13 cellular contexts compared by ENCODE assay signal in genomic region chr16:72013888-72014538, GRCh38. TPM values are rescaled to one million over a fixed set of nuclear protein-coding genes. Genes with fewer than 3 reads are reported as not detected.
DNase-seq lines count a peak whose midpoint lies in the region; ATAC-seq, FAIRE-seq and TF ChIP-seq lines count a peak whose summit lies in the region.
"Had no signal": no experiment of that assay in that cellular context is flagged by ENCODE, and none has a peak within 500 bp of the region (broad histone marks: within the 10 kb centered on the region; RNA-seq: fewer than 3 reads in every experiment).

No MANE protein-coding gene starts in this region.

- no peak overlapping the region for H3K4me3 Mint-ChIP-seq in activated CD8-positive, alpha-beta T cell treated with anti-CD3 and anti-CD28 coated beads for 36 hours
- no peak overlapping the region for H3K4me3 Mint-ChIP-seq in activated CD8-positive, alpha-beta T cell treated with anti-CD3 and anti-CD28 coated beads, Interleukin-2, amount 10 ng/mL, durations not matched to agents 7 days and 5 days
- H3K4me3 Mint-ChIP-seq: activated naive CD4-positive, alpha-beta T cell treated with anti-CD3 and anti-CD28 coated beads for 36 hours; H9 had no signal

- TF ChIP-seq EP300 in GM12878 (IDR thresholded peaks at IDR 0.05; ENCODE audit: borderline replicate concordance in 1 of 2, control insufficient read depth in 1 of 2, low read depth in 2 of 2, low read length in 2 of 2): no peak

- RAD21 ChIA-PET in GM12878 (lab: Charles Lee; ENCODE audit: unreplicated experiment): no interaction called here

- H3K9me3 Mint-ChIP-seq in activated CD8-positive, alpha-beta T cell treated with anti-CD3 and anti-CD28 coated beads for 36 hours: no peaks in the 10 kb centered on the region
- H3K9me3 Mint-ChIP-seq in activated CD8-positive, alpha-beta T cell treated with anti-CD3 and anti-CD28 coated beads, Interleukin-2, amount 10 ng/mL, durations not matched to agents 7 days and 5 days (ENCODE audit: insufficient read depth): no peaks in the 10 kb centered on the region
- H3K9me3 Mint-ChIP-seq: activated naive CD4-positive, alpha-beta T cell treated with anti-CD3 and anti-CD28 coated beads for 36 hours; H9 had no signal

- H3K27me3 ChIP-seq in GM12878 (replicated peaks in 1 of 2; ENCODE audit: control insufficient read depth in 2 of 2, insufficient read depth in 2 of 2, low read length in 1 of 2): no peaks in the 10 kb centered on the region
- no peaks in the 10 kb centered on the region for H3K27me3 ChIP-seq in right lobe of liver
- no peaks in the 10 kb centered on the region for H3K27me3 ChIP-seq in subcutaneous abdominal adipose tissue (ENCODE audit: control insufficient read depth in 5 of 5, insufficient read depth in 4 of 5, low read length in 5 of 5)

- no peak for TF ChIP-seq CTCF in activated CD8-positive, alpha-beta T cell treated with anti-CD3 and anti-CD28 coated beads for 36 hours (IDR thresholded peaks at IDR 0.05)
- no peak for TF ChIP-seq CTCF in GM12878 (IDR thresholded peaks at IDR 0.05 in 2 of 3, conservative IDR thresholded peaks at IDR 0.05 in 1 of 3; ENCODE audit: control insufficient read depth in 2 of 3, extremely low read depth in 1 of 3, insufficient read depth in 1 of 3, low read depth in 3 of 3, low read length in 3 of 3)
- TF ChIP-seq CTCF in right lobe of liver (IDR thresholded peaks at IDR 0.05): no peak

- TF ChIP-seq POLR2A in GM12878 (IDR thresholded peaks at IDR 0.05; ENCODE audit: low read depth, low read length) (no peak), right lobe of liver (IDR thresholded peaks at IDR 0.05) (peak; percentile 66)

- no peak for TF ChIP-seq RAD21 in GM12878 (IDR thresholded peaks at IDR 0.05; ENCODE audit: insufficient read depth, low read depth, low read length)

- BruUV-seq in GM12878 (replicated peaks; lab: Mats Ljungman, UMichigan): no TSS peak

- H2AFZ ChIP-seq in GM12878 (ENCODE audit: control insufficient read depth, low read depth, low read length): no peak overlapping the region

- H3K79me2 ChIP-seq in GM12878 (ENCODE audit: control insufficient read depth, insufficient read depth, low read length): no peaks in the 10 kb centered on the region; the same call in 1 of the 2 replicates

- no peak overlapping the region for H3K9ac ChIP-seq in GM12878 (ENCODE audit: control insufficient read depth, insufficient read depth, low read length)
- H3K9ac ChIP-seq in subcutaneous abdominal adipose tissue (ENCODE audit: low read length in 5 of 5): peak overlapping the region in 4 of 5 donors; percentile 2 to 56 (median 42)

- SMC1A ChIA-PET in GM12878 (lab: Charles Lee; ENCODE audit: uncharacterized antibody, unreplicated experiment): interaction anchor here (0.8 kb wide), 1 partner anchor 53 kb away, joined by 3 read pairs; no protein-coding TSS in a partner anchor

- ATAC-seq in activated CD8-positive, alpha-beta T cell treated with anti-CD3 and anti-CD28 coated beads for 36 hours: no peak
- no peak for ATAC-seq in activated CD8-positive, alpha-beta T cell treated with anti-CD3 and anti-CD28 coated beads, Interleukin-2, amount 10 ng/mL, durations not matched to agents 7 days and 5 days
- ATAC-seq in GM12878 (peak; percentile 13; the same call in 2 of the 3 replicates), right lobe of liver (peak; percentile 22 to 27 (median 22))

- peak; percentile 22 for DNase-seq in activated CD8-positive, alpha-beta T cell treated with anti-CD3 and anti-CD28 coated beads for 36 hours
- no peak for DNase-seq in activated CD8-positive, alpha-beta T cell treated with anti-CD3 and anti-CD28 coated beads, Interleukin-2, amount 10 ng/mL, durations not matched to agents 7 days and 5 days
- no peak for DNase-seq in GM12878 (ENCODE audit: low read depth, low spot score)
- DNase-seq in right lobe of liver: peak in 2 of 3 donors; percentile 61 to 69
- DNase-seq in mucosa of gallbladder (ENCODE audit: low spot score): no peak
- no peak for DNase-seq in DMS79 (lab: John Stamatoyannopoulos, UW)
- no peak for DNase-seq in NOMO-1 treated with DMSO at 0.1 percent for 48 hours (lab: John Stamatoyannopoulos, UW; ENCODE audit: unreplicated experiment)
- DNase-seq: activated naive CD4-positive, alpha-beta T cell treated with anti-CD3 and anti-CD28 coated beads for 36 hours; H9; NCI-H1105 treated with DMSO at 0.1 percent for 48 hours had no signal

- H3K9me3 ChIP-seq in GM12878 (replicated peaks; ENCODE audit: control insufficient read depth, insufficient read depth, low read length) (no peaks in the 10 kb centered on the region), right lobe of liver (no peaks in the 10 kb centered on the region), subcutaneous abdominal adipose tissue (ENCODE audit: control insufficient read depth in 5 of 5, low read length in 5 of 5) (no peaks in the 10 kb centered on the region)

- peaks cover 48% of the 10 kb centered on the region for H3K4me1 Mint-ChIP-seq in activated CD8-positive, alpha-beta T cell treated with anti-CD3 and anti-CD28 coated beads for 36 hours (ENCODE audit: low read depth)
- H3K4me1 Mint-ChIP-seq in activated CD8-positive, alpha-beta T cell treated with anti-CD3 and anti-CD28 coated beads, Interleukin-2, amount 10 ng/mL, durations not matched to agents 7 days and 5 days (ENCODE audit: low read depth): peaks cover 31% of the 10 kb centered on the region

- no peaks in the 10 kb centered on the region for H3K27me3 Mint-ChIP-seq in activated CD8-positive, alpha-beta T cell treated with anti-CD3 and anti-CD28 coated beads for 36 hours
- no peaks in the 10 kb centered on the region for H3K27me3 Mint-ChIP-seq in activated CD8-positive, alpha-beta T cell treated with anti-CD3 and anti-CD28 coated beads, Interleukin-2, amount 10 ng/mL, durations not matched to agents 7 days and 5 days (ENCODE audit: low read depth)

- in situ Hi-C loops in GM12878 (cut with MboI): no loop called here

- CTCF ChIA-PET in activated CD8-positive, alpha-beta T cell treated with anti-CD3 and anti-CD28 coated beads for 36 hours (lab: Charles Lee): interaction anchor here (0.9 kb wide), 1 partner anchor 12 kb away, joined by 3 read pairs; no protein-coding TSS in a partner anchor
- CTCF ChIA-PET in activated CD8-positive, alpha-beta T cell treated with anti-CD3 and anti-CD28 coated beads, Interleukin-2, amount 10 ng/mL, durations not matched to agents 7 days and 5 days (lab: Charles Lee): no interaction called here
- CTCF ChIA-PET in GM12878 (lab: Yijun Ruan, JAX): interaction anchor here (0.9 to 2.2 kb wide), 3 partner anchors 81 to 403 kb away, joined by 3 to 5 read pairs (median 4); no protein-coding TSS in a partner anchor

- H3K4me2 ChIP-seq in GM12878 (ENCODE audit: control insufficient read depth, insufficient read depth): no peak overlapping the region

- peaks cover 40% of the 10 kb centered on the region for H3K36me3 Mint-ChIP-seq in activated CD8-positive, alpha-beta T cell treated with anti-CD3 and anti-CD28 coated beads for 36 hours (ENCODE audit: low read depth)
- H3K36me3 Mint-ChIP-seq in activated CD8-positive, alpha-beta T cell treated with anti-CD3 and anti-CD28 coated beads, Interleukin-2, amount 10 ng/mL, durations not matched to agents 7 days and 5 days (ENCODE audit: low read depth): peaks cover 14% of the 10 kb centered on the region

- POLR2A ChIA-PET in activated CD8-positive, alpha-beta T cell treated with anti-CD3 and anti-CD28 coated beads for 36 hours (lab: Charles Lee): interaction anchor here (1.2 kb wide), 1 partner anchor 81 kb away, joined by 3 read pairs; no protein-coding TSS in a partner anchor
- POLR2A ChIA-PET in activated CD8-positive, alpha-beta T cell treated with anti-CD3 and anti-CD28 coated beads, Interleukin-2, amount 10 ng/mL, durations not matched to agents 7 days and 5 days (lab: Charles Lee): no interaction called here
- POLR2A ChIA-PET in GM12878 (lab: Charles Lee): interaction anchor here (0.5 to 0.6 kb wide), 2 partner anchors 96 to 183 kb away, joined by 3 to 6 read pairs; no protein-coding TSS in a partner anchor

- peak overlapping the region; percentile 89 for H3K27ac Mint-ChIP-seq in activated CD8-positive, alpha-beta T cell treated with anti-CD3 and anti-CD28 coated beads for 36 hours
- no peak overlapping the region for H3K27ac Mint-ChIP-seq in activated CD8-positive, alpha-beta T cell treated with anti-CD3 and anti-CD28 coated beads, Interleukin-2, amount 10 ng/mL, durations not matched to agents 7 days and 5 days
- H3K27ac Mint-ChIP-seq: activated naive CD4-positive, alpha-beta T cell treated with anti-CD3 and anti-CD28 coated beads for 36 hours; H9 had no signal

- H3K27ac ChIP-seq in GM12878 (ENCODE audit: control insufficient read depth, insufficient read depth) (no peak overlapping the region), right lobe of liver (peak overlapping the region; percentile 82 to 90 (median 89)), subcutaneous abdominal adipose tissue (ENCODE audit: low read depth, low read length) (peak overlapping the region; percentile 37)

- H3K4me3 ChIP-seq in GM12878: no peak overlapping the region
- peak overlapping the region; percentile 38 to 64 (median 64) for H3K4me3 ChIP-seq in right lobe of liver
- peak overlapping the region in 3 of 5 donors; percentile 4 to 25 (median 6) for H3K4me3 ChIP-seq in subcutaneous abdominal adipose tissue (ENCODE audit: low read depth in 1 of 5, low read length in 5 of 5)

- intact Hi-C loops in activated CD8-positive, alpha-beta T cell treated with anti-CD3 and anti-CD28 coated beads for 36 hours (cut with micrococcal nuclease): no loop called here
- intact Hi-C loops in GM12878 (cut with micrococcal nuclease; ENCODE audit: unreplicated experiment) (no loop called here), right lobe of liver (cut with DNase I) (no loop called here)

- H3K36me3 ChIP-seq in GM12878 (ENCODE audit: control insufficient read depth in 2 of 2, insufficient read depth in 2 of 2, low read length in 1 of 2) (peaks cover 3 to 8% of the 10 kb centered on the region in 2 experiments), right lobe of liver (peaks cover 0 to 2% (median 0%) of the 10 kb centered on the region in 4 donors), subcutaneous abdominal adipose tissue (ENCODE audit: control insufficient read depth in 5 of 5, insufficient read depth in 5 of 5, low read length in 5 of 5) (peaks cover 0 to 20% (median 5%) of the 10 kb centered on the region in 5 donors)

- 52% methylated on average over 13 of the region's 13 CpGs for WGBS in GM12878 (ENCODE audit: insufficient coverage, insufficient replicate concordance, low lambda C conversion rate, missing lambda C conversion rate)
- WGBS in right lobe of liver (ENCODE audit: insufficient coverage, low coverage, low lambda C conversion rate, missing lambda C conversion rate): 14% methylated on average over 10 of the region's 13 CpGs

- no peaks in the 10 kb centered on the region for H4K20me1 ChIP-seq in GM12878 (ENCODE audit: control insufficient read depth, insufficient read depth)

- no peak for FAIRE-seq in GM12878 (lab: Jason Lieb, UNC)
- FAIRE-seq: TTC549 had no signal

- H3K4me1 ChIP-seq in GM12878 (ENCODE audit: control insufficient read depth, insufficient read depth, low read length) (0 out of 2 replicates have a peak, but pooled peaks cover 4% of the 10 kb centered on the region), right lobe of liver (peaks cover 0 to 50% (median 11%) of the 10 kb centered on the region in 4 donors), subcutaneous abdominal adipose tissue (ENCODE audit: control insufficient read depth in 5 of 5, insufficient read depth in 5 of 5, low read length in 5 of 5) (peaks cover 10 to 37% (median 30%) of the 10 kb centered on the region in 5 donors)

RNA-seq across cellular contexts. Expression of gene DHODH, which starts 5.5 kb away (rescaled TPM):
- 10 to 100 TPM; 26.5 to 26.8 TPM for total RNA-seq in activated CD8-positive, alpha-beta T cell treated with anti-CD3 and anti-CD28 coated beads for 36 hours
- total RNA-seq in activated CD8-positive, alpha-beta T cell treated with anti-CD3 and anti-CD28 coated beads, Interleukin-2, amount 10 ng/mL, durations not matched to agents 7 days and 5 days: 10 to 100 TPM; 14.7 to 18.3 TPM
- total RNA-seq in GM12878 (2013; cell fraction: nucleolus; rRNA removed): 14.0 and 18.4 TPM in 2 replicates
- total RNA-seq in GM12878 (2014; rRNA removed) (10.7 and 12.5 TPM in 2 replicates), GM12878 (2014; rRNA removed; fragmentation: Illumina TruSeq; extraction: Trizol) (10.2 and 10.5 TPM in 2 replicates), GM12878 (2021) (14.3 and 18.9 TPM in 2 replicates), right lobe of liver (100 to 1,000 TPM in 1 of 6 experiments, 10 to 100 TPM in 5; 26.7 to 108 (median 74.6) TPM), mucosa of gallbladder (5.8 TPM)
- 5.7 TPM for polyA plus RNA-seq in GM12878 (2011; ENCODE audit: low read depth)
- polyA plus RNA-seq in GM12878 (2011; rRNA removed) (13.7 and 14.6 TPM in 2 replicates), GM12878 (2014; fragmentation: Illumina TruSeq; extraction: Trizol) (10.7 and 13.5 TPM in 2 replicates), GM12878 (2014; fragmentation: Nextera tagmentation; extraction: Ambion mirVana) (1 to 10 TPM; 3.4 to 4.1 TPM), GM12878 (2014; rRNA removed) (12.5 and 12.9 TPM in 2 replicates), GM12878 (2016; fragmentation: Nextera tagmentation; extraction: Ambion mirVana) (10 to 100 TPM; 20.8 to 23.3 TPM)
- polyA plus RNA-seq in GM12878 (2011; cell fraction: cytosol; rRNA removed): 13.1 and 15.5 TPM in 2 replicates
- 10.3 and 11.2 TPM in 2 replicates for polyA plus RNA-seq in GM12878 (2011; cell fraction: nucleus; rRNA removed)
- 6.2 and 6.9 TPM in 2 replicates for polyA plus RNA-seq in GM12878 (2012)
- polyA minus RNA-seq in GM12878 (2011; rRNA and poly(A)+ RNA removed): 6.9 and 11.4 TPM in 2 replicates
- polyA minus RNA-seq in GM12878 (2011; cell fraction: cytosol; rRNA and poly(A)+ RNA removed): 4.0 and 6.4 TPM in 2 replicates
- 7.0 and 15.0 TPM in 2 replicates for polyA minus RNA-seq in GM12878 (2011; cell fraction: nucleus; rRNA and poly(A)+ RNA removed)

RNA-seq across cellular contexts. Expression of gene PKD1L3, which starts 13.8 kb away (rescaled TPM):
- total RNA-seq in activated CD8-positive, alpha-beta T cell treated with anti-CD3 and anti-CD28 coated beads for 36 hours: under 1 TPM; 0.16 to 0.34 TPM
- total RNA-seq in activated CD8-positive, alpha-beta T cell treated with anti-CD3 and anti-CD28 coated beads, Interleukin-2, amount 10 ng/mL, durations not matched to agents 7 days and 5 days: under 1 TPM; 0.78 to 0.79 TPM
- total RNA-seq in GM12878 (2013; cell fraction: nucleolus; rRNA removed): 0.07 TPM in 1 of 2 replicates, not detected in the other
- total RNA-seq in GM12878 (2014; rRNA removed): not detected in 2 replicates
- 0.04 TPM in 1 of 2 replicates, not detected in the other for total RNA-seq in GM12878 (2014; rRNA removed; fragmentation: Illumina TruSeq; extraction: Trizol)
- not detected in 2 replicates for total RNA-seq in GM12878 (2021)
- polyA plus RNA-seq in GM12878 (2011; ENCODE audit: low read depth): not detected
- polyA plus RNA-seq in GM12878 (2011; rRNA removed): not detected in 2 replicates
- not detected in 2 replicates for polyA plus RNA-seq in GM12878 (2011; cell fraction: cytosol; rRNA removed)
- not detected in 2 replicates for polyA plus RNA-seq in GM12878 (2011; cell fraction: nucleus; rRNA removed)
- polyA plus RNA-seq in GM12878 (2012): not detected in 2 replicates
- polyA plus RNA-seq in GM12878 (2014; fragmentation: Illumina TruSeq; extraction: Trizol): 0.03 TPM in 1 of 2 replicates, not detected in the other
- not detected for polyA plus RNA-seq in GM12878 (2014; fragmentation: Nextera tagmentation; extraction: Ambion mirVana)
- polyA plus RNA-seq in GM12878 (2014; rRNA removed): not detected in 2 replicates
- under 1 TPM in 1 of 2 experiments, not detected in 1; 0.04 TPM for polyA plus RNA-seq in GM12878 (2016; fragmentation: Nextera tagmentation; extraction: Ambion mirVana)
- polyA minus RNA-seq in GM12878 (2011; rRNA and poly(A)+ RNA removed): not detected in 2 replicates
- polyA minus RNA-seq in GM12878 (2011; cell fraction: cytosol; rRNA and poly(A)+ RNA removed): not detected in 2 replicates
- polyA minus RNA-seq in GM12878 (2011; cell fraction: nucleus; rRNA and poly(A)+ RNA removed): not detected in 2 replicates
- 1 to 10 TPM in 2 of 6 experiments, under 1 TPM in 4; 0.60 to 2.0 (median 0.83) TPM for total RNA-seq in right lobe of liver
- total RNA-seq in mucosa of gallbladder: 0.17 TPM
- total RNA-seq: activated naive CD4-positive, alpha-beta T cell treated with anti-CD3 and anti-CD28 coated beads for 36 hours; H9; pulmonary artery endothelial cell had no signal

RNA-seq across cellular contexts. Expression of gene HP, which starts 40.3 kb away (rescaled TPM):
- not detected for total RNA-seq in activated CD8-positive, alpha-beta T cell treated with anti-CD3 and anti-CD28 coated beads for 36 hours
- total RNA-seq in activated CD8-positive, alpha-beta T cell treated with anti-CD3 and anti-CD28 coated beads, Interleukin-2, amount 10 ng/mL, durations not matched to agents 7 days and 5 days: not detected
- total RNA-seq in GM12878 (2013; cell fraction: nucleolus; rRNA removed): not detected in 2 replicates
- total RNA-seq in GM12878 (2014; rRNA removed) (not detected in 2 replicates), GM12878 (2014; rRNA removed; fragmentation: Illumina TruSeq; extraction: Trizol) (not detected in 2 replicates), GM12878 (2021) (8.7 and 10.8 TPM in 2 replicates), right lobe of liver (over 10,000 TPM; 42,048 to 58,242 (median 47,923) TPM), mucosa of gallbladder (27.5 TPM)
- not detected for polyA plus RNA-seq in GM12878 (2011; ENCODE audit: low read depth)
- polyA plus RNA-seq in GM12878 (2011; rRNA removed) (not detected in 2 replicates), GM12878 (2014; fragmentation: Illumina TruSeq; extraction: Trizol) (not detected in 2 replicates), GM12878 (2014; fragmentation: Nextera tagmentation; extraction: Ambion mirVana) (not detected), GM12878 (2014; rRNA removed) (0.03 TPM in 1 of 2 replicates, not detected in the other), GM12878 (2016; fragmentation: Nextera tagmentation; extraction: Ambion mirVana) (not detected)
- polyA plus RNA-seq in GM12878 (2011; cell fraction: cytosol; rRNA removed): not detected in 2 replicates
- polyA plus RNA-seq in GM12878 (2011; cell fraction: nucleus; rRNA removed): not detected in 2 replicates
- polyA plus RNA-seq in GM12878 (2012): 0.14 TPM in 1 of 2 replicates, not detected in the other
- polyA minus RNA-seq in GM12878 (2011; rRNA and poly(A)+ RNA removed): not detected in 2 replicates
- not detected in 2 replicates for polyA minus RNA-seq in GM12878 (2011; cell fraction: cytosol; rRNA and poly(A)+ RNA removed)
- not detected in 2 replicates for polyA minus RNA-seq in GM12878 (2011; cell fraction: nucleus; rRNA and poly(A)+ RNA removed)
- total RNA-seq: activated naive CD4-positive, alpha-beta T cell treated with anti-CD3 and anti-CD28 coated beads for 36 hours; H9; pulmonary artery endothelial cell had no signal

RNA-seq across cellular contexts. Expression of gene HPR, which starts 49.0 kb away (rescaled TPM):
- total RNA-seq in activated CD8-positive, alpha-beta T cell treated with anti-CD3 and anti-CD28 coated beads for 36 hours: not detected
- not detected for total RNA-seq in activated CD8-positive, alpha-beta T cell treated with anti-CD3 and anti-CD28 coated beads, Interleukin-2, amount 10 ng/mL, durations not matched to agents 7 days and 5 days
- not detected in 2 replicates for total RNA-seq in GM12878 (2013; cell fraction: nucleolus; rRNA removed)
- total RNA-seq in GM12878 (2014; rRNA removed) (not detected in 2 replicates), GM12878 (2014; rRNA removed; fragmentation: Illumina TruSeq; extraction: Trizol) (not detected in 2 replicates), GM12878 (2021) (not detected in 2 replicates), right lobe of liver (100 to 1,000 TPM; 115 to 337 (median 142) TPM), mucosa of gallbladder (0.43 TPM)
- not detected for polyA plus RNA-seq in GM12878 (2011; ENCODE audit: low read depth)
- polyA plus RNA-seq in GM12878 (2011; rRNA removed) (not detected in 2 replicates), GM12878 (2014; fragmentation: Illumina TruSeq; extraction: Trizol) (not detected in 2 replicates), GM12878 (2014; fragmentation: Nextera tagmentation; extraction: Ambion mirVana) (not detected), GM12878 (2014; rRNA removed) (not detected in 2 replicates), GM12878 (2016; fragmentation: Nextera tagmentation; extraction: Ambion mirVana) (under 1 TPM in 1 of 2 experiments, not detected in 1; 0.15 TPM)
- not detected in 2 replicates for polyA plus RNA-seq in GM12878 (2011; cell fraction: cytosol; rRNA removed)
- not detected in 2 replicates for polyA plus RNA-seq in GM12878 (2011; cell fraction: nucleus; rRNA removed)
- not detected in 2 replicates for polyA plus RNA-seq in GM12878 (2012)
- polyA minus RNA-seq in GM12878 (2011; rRNA and poly(A)+ RNA removed): not detected in 2 replicates
- not detected in 2 replicates for polyA minus RNA-seq in GM12878 (2011; cell fraction: cytosol; rRNA and poly(A)+ RNA removed)
- polyA minus RNA-seq in GM12878 (2011; cell fraction: nucleus; rRNA and poly(A)+ RNA removed): not detected in 2 replicates
- total RNA-seq: activated naive CD4-positive, alpha-beta T cell treated with anti-CD3 and anti-CD28 coated beads for 36 hours; H9; pulmonary artery endothelial cell had no signal

Comparison
In these comparisons a context has a peak if more than half of its experiments do, and no peak if none do; other contexts are left out.
1. DNase-seq: peak in activated CD8-positive, alpha-beta T cell treated with anti-CD3 and anti-CD28 coated beads for 36 hours (single experiment) and right lobe of liver (2 of 3); none in activated CD8-positive, alpha-beta T cell treated with anti-CD3 and anti-CD28 coated beads, Interleukin-2, amount 10 ng/mL, durations not matched to agents 7 days and 5 days (single experiment), GM12878 (single experiment), mucosa of gallbladder (single experiment), DMS79 (single experiment) and NOMO-1 treated with DMSO at 0.1 percent for 48 hours (single experiment).
2. ATAC-seq: peak in GM12878 (single experiment) and right lobe of liver (4 of 4); none in activated CD8-positive, alpha-beta T cell treated with anti-CD3 and anti-CD28 coated beads for 36 hours (single experiment) and activated CD8-positive, alpha-beta T cell treated with anti-CD3 and anti-CD28 coated beads, Interleukin-2, amount 10 ng/mL, durations not matched to agents 7 days and 5 days (single experiment).
3. RNA of gene HP, which starts 40.3 kb away (total RNA-seq): 42,048 to 58,242 TPM in right lobe of liver; 27.5 TPM in mucosa of gallbladder (single experiment), not detected in activated CD8-positive, alpha-beta T cell treated with anti-CD3 and anti-CD28 coated beads for 36 hours, not detected in activated CD8-positive, alpha-beta T cell treated with anti-CD3 and anti-CD28 coated beads, Interleukin-2, amount 10 ng/mL, durations not matched to agents 7 days and 5 days and 8.7 to 10.8 TPM in GM12878; every median in the first group is over 1,000 times any median in the second.